ENCODE assay signal across 10 cellular contexts in genomic region chr1:212678456-212679410, GRCh38. TPM values are rescaled to one million over a fixed set of nuclear protein-coding genes. Genes with fewer than 3 reads are reported as not detected.
DNase-seq lines count a peak whose midpoint lies in the region; ATAC-seq, FAIRE-seq and TF ChIP-seq lines count a peak whose summit lies in the region.
"Had no signal": no experiment of that assay in that cellular context is flagged by ENCODE, and none has a peak within 500 bp of the region (broad histone marks: within the 10 kb centered on the region; RNA-seq: fewer than 3 reads in every experiment).

No MANE protein-coding gene starts in this region.

- peak overlapping the region; percentile 52 for H2AFZ ChIP-seq in GM12878 (ENCODE audit: control insufficient read depth, low read depth, low read length)

- SMC1A ChIA-PET in GM12878 (lab: Charles Lee; ENCODE audit: uncharacterized antibody, unreplicated experiment) = interaction anchor here (0.7 to 4.0 kb wide), 16 partner anchors 10 to 202 kb away, joined by 3 to 38 read pairs (median 6); partner anchors contain the start of gene BATF3

- H3K9me3 ChIP-seq in GM12878 (replicated peaks; ENCODE audit: control insufficient read depth, insufficient read depth, low read length) (no peaks in the 10 kb centered on the region), esophagus squamous epithelium (no peaks in the 10 kb centered on the region)
- H3K9me3 ChIP-seq: heart right ventricle had no signal

- CTCF ChIA-PET in GM12878 (lab: Yijun Ruan, JAX) = interaction anchor here (0.5 to 3.4 kb wide), 15 partner anchors 13 to 223 kb away, joined by 3 to 27 read pairs (median 5); partner anchors contain the start of genes ATF3, BATF3, NSL1 and TATDN3

- intact Hi-C loops in GM12878 (cut with micrococcal nuclease; ENCODE audit: unreplicated experiment) = loop anchor here (5.0 kb wide), 1 partner anchor 299 kb away; no protein-coding TSS in a partner anchor
- intact Hi-C loops in esophagus squamous epithelium (cut with DNase I) = no loop called here

- H3K9ac ChIP-seq in GM12878 (ENCODE audit: control insufficient read depth, insufficient read depth, low read length) = peak overlapping the region; percentile 55

- RAD21 ChIA-PET in GM12878 (lab: Charles Lee; ENCODE audit: unreplicated experiment) = interaction anchor here (0.6 to 4.3 kb wide), 17 partner anchors 10 to 316 kb away, joined by 3 to 59 read pairs (median 3); partner anchors contain the start of genes ATF3 and BATF3

- H3K27ac ChIP-seq in GM12878 (ENCODE audit: control insufficient read depth, insufficient read depth) (peak overlapping the region; percentile 91), esophagus squamous epithelium (no peak overlapping the region)

- no peaks in the 10 kb centered on the region for H4K20me1 ChIP-seq in GM12878 (ENCODE audit: control insufficient read depth, insufficient read depth)

- in situ Hi-C loops in GM12878 (cut with MboI) = no loop called here

- FAIRE-seq in GM12878 (lab: Jason Lieb, UNC) = peak; percentile 86

- ATAC-seq in GM18511 (IDR thresholded peaks at IDR 0.05; ENCODE audit: unreplicated experiment) (peak; percentile 64), GM21390 (IDR thresholded peaks at IDR 0.05; ENCODE audit: unreplicated experiment) (peak; percentile 66), HG03354 (IDR thresholded peaks at IDR 0.05; ENCODE audit: poor library complexity, severe bottlenecking, unreplicated experiment) (peak; percentile 61), GM12878 (peak; percentile 78)
- ATAC-seq: heart right ventricle had no signal

- DNase-seq in GM12878 (ENCODE audit: low read depth, low spot score) = peak; percentile 88
- no peak for DNase-seq in SHP77 (lab: John Stamatoyannopoulos, UW)
- DNase-seq in dermis blood vessel endothelial cell = no peak
- no peak for DNase-seq in esophagus squamous epithelium (lab: John Stamatoyannopoulos, UW)
- DNase-seq in GOT3 (lab: John Stamatoyannopoulos, UW) = no peak
- DNase-seq: heart right ventricle had no signal

- H3K27me3 ChIP-seq in GM12878 (replicated peaks in 1 of 2; ENCODE audit: control insufficient read depth in 2 of 2, insufficient read depth in 2 of 2, low read length in 1 of 2) (no peaks in the 10 kb centered on the region), esophagus squamous epithelium (peaks cover 0 to under 1% (median 0%) of the 10 kb centered on the region in 4 donors)

- H3K4me1 ChIP-seq in GM12878 (ENCODE audit: control insufficient read depth, insufficient read depth, low read length) (peaks cover 59% of the 10 kb centered on the region), esophagus squamous epithelium (peaks cover 0 to 5% (median 0%) of the 10 kb centered on the region in 3 donors)

- H3K36me3 ChIP-seq in GM12878 (ENCODE audit: control insufficient read depth in 2 of 2, insufficient read depth in 2 of 2, low read length in 1 of 2) (no peaks in the 10 kb centered on the region), esophagus squamous epithelium (no peaks in the 10 kb centered on the region)
- H3K36me3 ChIP-seq: heart right ventricle had no signal

- TF ChIP-seq POLR2A in GM12878 (IDR thresholded peaks at IDR 0.05; ENCODE audit: low read depth, low read length) (no peak), esophagus squamous epithelium (IDR thresholded peaks at IDR 0.05) (no peak)

- TF ChIP-seq EP300 in GM12878 (IDR thresholded peaks at IDR 0.05; ENCODE audit: borderline replicate concordance in 1 of 2, control insufficient read depth in 1 of 2, low read depth in 2 of 2, low read length in 2 of 2) = peak; percentile 62 to 96

- POLR2A ChIA-PET in GM12878 (lab: Charles Lee) = interaction anchor here (0.5 to 4.7 kb wide), 7 partner anchors 11 to 646 kb away, joined by 3 to 29 read pairs (median 6); partner anchors contain the start of genes ATF3 and BATF3

- TF ChIP-seq RAD21 in GM12878 (IDR thresholded peaks at IDR 0.05; ENCODE audit: insufficient read depth, low read depth, low read length) = no peak

- no peaks in the 10 kb centered on the region for H3K79me2 ChIP-seq in GM12878 (ENCODE audit: control insufficient read depth, insufficient read depth, low read length)

- peak overlapping the region; percentile 64 for H3K4me2 ChIP-seq in GM12878 (ENCODE audit: control insufficient read depth, insufficient read depth)

- H3K4me3 ChIP-seq in GM12878 (peak overlapping the region; percentile 10; the same call in 1 of the 2 replicates), esophagus squamous epithelium (no peak overlapping the region)
- H3K4me3 ChIP-seq: heart right ventricle, skin epidermis had no signal

- no TSS peak for BruUV-seq in GM12878 (replicated peaks; lab: Mats Ljungman, UMichigan)

- under 1% methylated on average over 11 of the region's 11 CpGs for WGBS in GM12878 (ENCODE audit: insufficient coverage, insufficient replicate concordance, low lambda C conversion rate, missing lambda C conversion rate)
- WGBS in esophagus squamous epithelium, 2 donors = 57 to 65% methylated on average over 8 of the region's 11 CpGs

- no peak for TF ChIP-seq CTCF in GM12878 (IDR thresholded peaks at IDR 0.05 in 2 of 3, conservative IDR thresholded peaks at IDR 0.05 in 1 of 3; ENCODE audit: control insufficient read depth in 2 of 3, extremely low read depth in 1 of 3, insufficient read depth in 1 of 3, low read depth in 3 of 3, low read length in 3 of 3)
- TF ChIP-seq CTCF in esophagus squamous epithelium (IDR thresholded peaks at IDR 0.05) = no peak

TF ChIP-seq in GM12878, 131 proteins besides CTCF, POLR2A, EP300 and RAD21 (continues in another document):
- no peak for TF ChIP-seq ZNF207 (IDR thresholded peaks at IDR 0.05; ENCODE audit: borderline replicate concordance)
- peak; percentile 73 for TF ChIP-seq SP1 (IDR thresholded peaks at IDR 0.05; ENCODE audit: low read depth, low read length)
- TF ChIP-seq USF2 (IDR thresholded peaks at IDR 0.05; ENCODE audit: borderline replicate concordance, low read depth, low read length) = no peak
- peak; percentile 87 for TF ChIP-seq MEF2B (IDR thresholded peaks at IDR 0.05; ENCODE audit: partially characterized antibody, poor library complexity, severe bottlenecking)
- no peak for TF ChIP-seq PBX3 (IDR thresholded peaks at IDR 0.05; ENCODE audit: insufficient replicate concordance, low read depth, low read length)
- TF ChIP-seq SREBF1 (IDR thresholded peaks at IDR 0.05; ENCODE audit: low read length) = no peak
- peak; percentile 95 for TF ChIP-seq SPI1 (IDR thresholded peaks at IDR 0.05; ENCODE audit: borderline replicate concordance, insufficient read depth, low read depth, low read length)
- no peak for TF ChIP-seq E4F1 (IDR thresholded peaks at IDR 0.05; ENCODE audit: borderline replicate concordance, partially characterized antibody)

RNA-seq across cellular contexts. Expression of gene BATF3, which starts 20.9 kb away (rescaled TPM):
- total RNA-seq in GM12878 (2013; cell fraction: nucleolus; rRNA removed) = 10.3 and 10.7 TPM in 2 replicates
- 41.9 and 50.4 TPM in 2 replicates for total RNA-seq in GM12878 (2014; rRNA removed)
- total RNA-seq in GM12878 (2014; rRNA removed; fragmentation: Illumina TruSeq; extraction: Trizol) = 28.7 and 30.6 TPM in 2 replicates
- total RNA-seq in GM12878 (2021) = 44.9 and 47.5 TPM in 2 replicates
- 9.6 TPM for polyA plus RNA-seq in GM12878 (2011; ENCODE audit: low read depth)
- 15.1 and 25.6 TPM in 2 replicates for polyA plus RNA-seq in GM12878 (2011; rRNA removed)
- 31.7 and 44.5 TPM in 2 replicates for polyA plus RNA-seq in GM12878 (2011; cell fraction: cytosol; rRNA removed)
- 26.0 and 28.6 TPM in 2 replicates for polyA plus RNA-seq in GM12878 (2011; cell fraction: nucleus; rRNA removed)
- 7.8 and 9.7 TPM in 2 replicates for polyA plus RNA-seq in GM12878 (2012)
- polyA plus RNA-seq in GM12878 (2014; fragmentation: Illumina TruSeq; extraction: Trizol) = 7.6 and 31.1 TPM in 2 replicates
- 10 to 100 TPM; 11.1 to 12.3 TPM for polyA plus RNA-seq in GM12878 (2014; fragmentation: Nextera tagmentation; extraction: Ambion mirVana)
- polyA plus RNA-seq in GM12878 (2014; rRNA removed) = 56.7 and 56.8 TPM in 2 replicates
- polyA plus RNA-seq in GM12878 (2016; fragmentation: Nextera tagmentation; extraction: Ambion mirVana) = 10 to 100 TPM; 20.4 to 33.2 TPM
- polyA minus RNA-seq in GM12878 (2011; rRNA and poly(A)+ RNA removed) = 5.7 and 9.1 TPM in 2 replicates
- polyA minus RNA-seq in GM12878 (2011; cell fraction: cytosol; rRNA and poly(A)+ RNA removed) = 4.2 and 4.8 TPM in 2 replicates
- 4.2 and 5.8 TPM in 2 replicates for polyA minus RNA-seq in GM12878 (2011; cell fraction: nucleus; rRNA and poly(A)+ RNA removed)
- total RNA-seq in dermis blood vessel endothelial cell = 1.7 and 2.4 TPM in 2 replicates
- 1 to 10 TPM in 1 of 4 donors, under 1 TPM in 2, not detected in 1; 0.83 to 2.3 (median 0.91) TPM for total RNA-seq in esophagus squamous epithelium
